15 cellular contexts compared by ENCODE assay signal in genomic region chr16:87982491-87983415, GRCh38. TPM values are rescaled to one million over a fixed set of nuclear protein-coding genes. Genes with fewer than 3 reads are reported as not detected.
DNase-seq lines count a peak whose midpoint lies in the region; ATAC-seq lines count a peak whose summit lies in the region.
"Had no signal": no experiment of that assay in that cellular context is flagged by ENCODE, and none has a peak within 500 bp of the region (broad histone marks: within the 10 kb centered on the region; RNA-seq: fewer than 3 reads in every experiment).

No MANE protein-coding gene starts in this region.

- peaks cover 65% of the 10 kb centered on the region for H3K36me3 Mint-ChIP-seq in stimulated activated naive CD8-positive, alpha-beta T cell treated with anti-CD3 and anti-CD28 coated beads, Interleukin-15, Interleukin-2, amounts not matched to agents 100 ng/mL and 50 ng/mL, for 24 hours (ENCODE audit: low read depth)
- peaks cover 60% of the 10 kb centered on the region for H3K36me3 Mint-ChIP-seq in activated naive CD8-positive, alpha-beta T cell treated with anti-CD3 and anti-CD28 coated beads, Interleukin-2, amount 50 U/mL, for 24 hours (ENCODE audit: low read depth)

- peak overlapping the region; percentile 77 for H3K27ac Mint-ChIP-seq in stimulated activated naive CD8-positive, alpha-beta T cell treated with anti-CD3 and anti-CD28 coated beads, Interleukin-15, Interleukin-2, amounts not matched to agents 100 ng/mL and 50 ng/mL, for 24 hours
- H3K27ac Mint-ChIP-seq in activated naive CD8-positive, alpha-beta T cell treated with anti-CD3 and anti-CD28 coated beads, Interleukin-2, amount 50 U/mL, for 24 hours, result peak overlapping the region; percentile 90

- H3K4me3 Mint-ChIP-seq in stimulated activated naive CD8-positive, alpha-beta T cell treated with anti-CD3 and anti-CD28 coated beads, Interleukin-15, Interleukin-2, amounts not matched to agents 100 ng/mL and 50 ng/mL, for 24 hours, result peak overlapping the region; percentile 48
- H3K4me3 Mint-ChIP-seq in activated naive CD8-positive, alpha-beta T cell treated with anti-CD3 and anti-CD28 coated beads, Interleukin-2, amount 50 U/mL, for 24 hours, result peak overlapping the region; percentile 19

- H3K27me3 Mint-ChIP-seq in stimulated activated naive CD8-positive, alpha-beta T cell treated with anti-CD3 and anti-CD28 coated beads, Interleukin-15, Interleukin-2, amounts not matched to agents 100 ng/mL and 50 ng/mL, for 24 hours, result no peaks in the 10 kb centered on the region
- no peaks in the 10 kb centered on the region for H3K27me3 Mint-ChIP-seq in activated naive CD8-positive, alpha-beta T cell treated with anti-CD3 and anti-CD28 coated beads, Interleukin-2, amount 50 U/mL, for 24 hours

- no peak for ATAC-seq in stimulated activated naive CD8-positive, alpha-beta T cell treated with anti-CD3 and anti-CD28 coated beads, Interleukin-15, Interleukin-2, amounts not matched to agents 100 U/mL and 50 U/mL, for 24 hours
- ATAC-seq in activated naive CD8-positive, alpha-beta T cell treated with anti-CD3 and anti-CD28 coated beads, Interleukin-2, amount 50 U/mL, for 24 hours, result no peak
- ATAC-seq in GM21576 (IDR thresholded peaks at IDR 0.05; ENCODE audit: unreplicated experiment) (no peak), HG02642 (IDR thresholded peaks at IDR 0.05; ENCODE audit: poor library complexity, unreplicated experiment) (no peak), GM19455 (IDR thresholded peaks at IDR 0.05; ENCODE audit: unreplicated experiment) (no peak)

- no peaks in the 10 kb centered on the region for H3K9me3 Mint-ChIP-seq in stimulated activated naive CD8-positive, alpha-beta T cell treated with anti-CD3 and anti-CD28 coated beads, Interleukin-15, Interleukin-2, amounts not matched to agents 100 ng/mL and 50 ng/mL, for 24 hours
- H3K9me3 Mint-ChIP-seq in activated naive CD8-positive, alpha-beta T cell treated with anti-CD3 and anti-CD28 coated beads, Interleukin-2, amount 50 U/mL, for 24 hours, result no peaks in the 10 kb centered on the region

- peaks cover 88% of the 10 kb centered on the region for H3K4me1 Mint-ChIP-seq in stimulated activated naive CD8-positive, alpha-beta T cell treated with anti-CD3 and anti-CD28 coated beads, Interleukin-15, Interleukin-2, amounts not matched to agents 100 ng/mL and 50 ng/mL, for 24 hours (ENCODE audit: low read depth)
- peaks cover 88% of the 10 kb centered on the region for H3K4me1 Mint-ChIP-seq in activated naive CD8-positive, alpha-beta T cell treated with anti-CD3 and anti-CD28 coated beads, Interleukin-2, amount 50 U/mL, for 24 hours

- DNase-seq in stimulated activated naive CD8-positive, alpha-beta T cell treated with anti-CD3 and anti-CD28 coated beads, Interleukin-15, Interleukin-2, amounts not matched to agents 100 U/mL and 50 U/mL, for 24 hours, result no peak
- DNase-seq in activated naive CD8-positive, alpha-beta T cell treated with anti-CD3 and anti-CD28 coated beads, Interleukin-2, amount 50 U/mL, for 24 hours, result no peak
- DNase-seq in mucosa of gallbladder (ENCODE audit: low spot score) (peak; percentile 80), DMS 273 treated with DMSO at 0.1 percent for 48 hours (lab: John Stamatoyannopoulos, UW) (no peak)
- DNase-seq: NCI-H1048; NCI-H2171 treated with DMSO at 0.1 percent for 48 hours; NK-92 treated with Interleukin-12 subunit alpha and Interleukin-12 subunit beta, amount 100 ng/mL, for 24 hours; occipital lobe; SIG-M5 had no signal

RNA-seq across cellular contexts. Expression of gene BANP, which starts 31.5 kb away (rescaled TPM):
- total RNA-seq in mucosa of gallbladder, result 31.7 TPM

RNA-seq across cellular contexts. Expression of gene CA5A, which starts 46.4 kb away (rescaled TPM):
- total RNA-seq in mucosa of gallbladder, result 0.14 TPM
- total RNA-seq: dermis microvascular lymphatic vessel endothelial cell, occipital lobe, tibial nerve had no signal
